In genomic region chrX:134460861-134461218, GRCh38 we compare ENCODE assay signal across 8 cellular contexts. TPM values are rescaled to one million over a fixed set of nuclear protein-coding genes. Genes with fewer than 3 reads are reported as not detected.
DNase-seq lines count a peak whose midpoint lies in the region; ATAC-seq, FAIRE-seq and TF ChIP-seq lines count a peak whose summit lies in the region.

No MANE protein-coding gene starts in this region.

- no peaks in the 10 kb centered on the region for H3K36me3 ChIP-seq in NT2/D1 (ENCODE audit: insufficient read depth, insufficient read length, low read length)

- TF ChIP-seq RAD21 in A549 (conservative IDR thresholded peaks at IDR 0.05 in 1 of 2, IDR thresholded peaks at IDR 0.05 in 1 of 2): no peak

- intact Hi-C loops in dorsolateral prefrontal cortex (cut with DNase I): no loop called here

- H3K9ac ChIP-seq in NT2/D1 (ENCODE audit: insufficient read length, low read depth): peak overlapping the region; percentile 32

- peak overlapping the region; percentile 93 for H3K4me2 ChIP-seq in A549

- peak in 1 of 2 experiments; percentile 20 for DNase-seq in A549 (ENCODE audit: low read depth in 1 of 2, low spot score in 1 of 2)
- DNase-seq in NT2/D1 (ENCODE audit: low read depth, low spot score): no peak
- DNase-seq in dorsolateral prefrontal cortex: no peak
- no peak for DNase-seq in natural killer cell treated with Interleukin-12 subunit alpha and Interleukin-12 subunit beta and Interleukin-15 and Interleukin-18, amount 100 ng/mL, for 72 hours (ENCODE audit: low spot score)
- no peak for DNase-seq in NCI-H446 treated with DMSO at 0.1 percent for 48 hours (lab: John Stamatoyannopoulos, UW)
- DNase-seq in NCI-H2081 (lab: John Stamatoyannopoulos, UW): no peak
- DNase-seq in germinal center (ENCODE audit: low spot score): no peak

- TF ChIP-seq CTCF in A549 (IDR thresholded peaks at IDR 0.05) (no peak), dorsolateral prefrontal cortex (IDR thresholded peaks at IDR 0.05 in 54 of 56, conservative IDR thresholded peaks at IDR 0.05 in 2 of 56; ENCODE audit: low read depth in 1 of 56, partially characterized antibody in 56 of 56) (no peak)

- CTCF ChIA-PET in A549 (lab: Yijun Ruan, JAX): interaction anchor here (1.2 kb wide), 1 partner anchor 17 kb away, joined by 3 read pairs; no protein-coding TSS in a partner anchor

- TF ChIP-seq EP300 in A549 (IDR thresholded peaks at IDR 0.05): no peak

- no peaks in the 10 kb centered on the region for H3K36me3 Mint-ChIP-seq in natural killer cell treated with Interleukin-12 subunit alpha and Interleukin-12 subunit beta and Interleukin-15 and Interleukin-18, amount 100 ng/mL, for 72 hours

- POLR2A ChIA-PET in A549 (lab: Yijun Ruan, JAX): no interaction called here

- H3K4me1 ChIP-seq in A549 (peaks cover 17% of the 10 kb centered on the region; the same call in 2 of the 3 replicates), NT2/D1 (ENCODE audit: insufficient read depth, insufficient read length) (no peaks in the 10 kb centered on the region)

- WGBS in A549 (ENCODE audit: missing lambda C conversion rate): under 1% methylated on average over 9 of the region's 9 CpGs

- H3K27ac Mint-ChIP-seq in natural killer cell treated with Interleukin-12 subunit alpha and Interleukin-12 subunit beta and Interleukin-15 and Interleukin-18, amount 100 ng/mL, for 72 hours: peak overlapping the region in 1 of 2 donors; percentile 56

- H3K9me3 Mint-ChIP-seq in natural killer cell treated with Interleukin-12 subunit alpha and Interleukin-12 subunit beta and Interleukin-15 and Interleukin-18, amount 100 ng/mL, for 72 hours: no peaks in the 10 kb centered on the region

- H3K4me1 Mint-ChIP-seq in natural killer cell treated with Interleukin-12 subunit alpha and Interleukin-12 subunit beta and Interleukin-15 and Interleukin-18, amount 100 ng/mL, for 72 hours (ENCODE audit: low read depth in 2 of 2): peaks cover 0 to 5% of the 10 kb centered on the region in 2 donors

- no peaks in the 10 kb centered on the region for H3K27me3 ChIP-seq in NT2/D1 (ENCODE audit: insufficient read depth, insufficient read length)
- peaks cover 0 to 25% (median 0%) of the 10 kb centered on the region in 45 donors for H3K27me3 ChIP-seq in dorsolateral prefrontal cortex

- H3K27ac ChIP-seq in A549 (peak overlapping the region; percentile 90 to 99), dorsolateral prefrontal cortex (peak overlapping the region in 16 of 59 donors; percentile 2 to 76 (median 69))

- ATAC-seq in A549 (peak in 1 of 2 experiments; percentile 34; a peak in 3 of 6 replicates), GM18502 (IDR thresholded peaks at IDR 0.05; ENCODE audit: poor library complexity, unreplicated experiment) (peak; percentile 16)
- ATAC-seq in natural killer cell treated with Interleukin-12 subunit alpha and Interleukin-12 subunit beta and Interleukin-15 and Interleukin-18, amount 100 ng/mL, for 72 hours: no peak

- H3K27me3 Mint-ChIP-seq in natural killer cell treated with Interleukin-12 subunit alpha and Interleukin-12 subunit beta and Interleukin-15 and Interleukin-18, amount 100 ng/mL, for 72 hours: no peaks in the 10 kb centered on the region

- peak overlapping the region; percentile 84 for H3K4me3 Mint-ChIP-seq in natural killer cell treated with Interleukin-12 subunit alpha and Interleukin-12 subunit beta and Interleukin-15 and Interleukin-18, amount 100 ng/mL, for 72 hours

- no peak for TF ChIP-seq POLR2A in A549 (IDR thresholded peaks at IDR 0.05; ENCODE audit: low read length)

- no peak for FAIRE-seq in A549 (lab: Jason Lieb, UNC)

- H3K4me3 ChIP-seq in A549 (peak overlapping the region; percentile 94), NT2/D1 (ENCODE audit: insufficient read length, low read depth) (peak overlapping the region; percentile 43), dorsolateral prefrontal cortex (peak overlapping the region; percentile 38 to 79 (median 64))

- H3K9me3 ChIP-seq in A549: no peaks in the 10 kb centered on the region
- H3K9me3 ChIP-seq in NT2/D1 (ENCODE audit: insufficient read depth, low read length): no peaks in the 10 kb centered on the region

TF ChIP-seq in A549, 52 proteins besides CTCF, POLR2A, EP300 and RAD21:
- TF ChIP-seq E2F6 (IDR thresholded peaks at IDR 0.05; ENCODE audit: borderline replicate concordance, low read depth): peak; percentile 32; the same call in 1 of the 2 replicates
- no peak for TF ChIP-seq REST (IDR thresholded peaks at IDR 0.05)

RNA-seq across cellular contexts. Expression of gene HPRT1, which starts 0.9 kb away (rescaled TPM):
- polyA plus RNA-seq in A549 (2011; rRNA removed) (70.6 and 96.6 TPM in 2 replicates), A549 (2017; fragmentation: RNase III; extraction: RNeasy Plus Mini Kit Qiagen cat#74134 plus additional on column Dnase treatment) (97.4 to 108 TPM (median 101 TPM) in 3 replicates)
- polyA plus RNA-seq in A549 (2012; cell fraction: cytosol; rRNA removed): 52.2 and 54.9 TPM in 2 replicates
- 19.5 and 27.2 TPM in 2 replicates for polyA plus RNA-seq in A549 (2012; cell fraction: nucleus; rRNA removed)
- polyA minus RNA-seq in A549 (2011; rRNA and poly(A)+ RNA removed): 16.4 and 16.7 TPM in 2 replicates
- 100 to 1,000 TPM in 41 of 120 experiments, 10 to 100 TPM in 79; 27.8 to 147 (median 91.5) TPM for total RNA-seq in dorsolateral prefrontal cortex
- 10 to 100 TPM; 59.7 to 67.4 TPM for total RNA-seq in natural killer cell treated with Interleukin-12 subunit alpha and Interleukin-12 subunit beta and Interleukin-15 and Interleukin-18, amount 100 ng/mL, for 72 hours

Comparison
In these comparisons a context has a peak if more than half of its experiments do, and no peak if none do; other contexts are left out.
1. H3K4me3 ChIP-seq: peak in every context shown above with its lines; median percentile 94 in A549; 64 in dorsolateral prefrontal cortex; 43 in NT2/D1.